Comparison of ENCODE assay signal across 8 cellular contexts in the genomic region with DNA sequence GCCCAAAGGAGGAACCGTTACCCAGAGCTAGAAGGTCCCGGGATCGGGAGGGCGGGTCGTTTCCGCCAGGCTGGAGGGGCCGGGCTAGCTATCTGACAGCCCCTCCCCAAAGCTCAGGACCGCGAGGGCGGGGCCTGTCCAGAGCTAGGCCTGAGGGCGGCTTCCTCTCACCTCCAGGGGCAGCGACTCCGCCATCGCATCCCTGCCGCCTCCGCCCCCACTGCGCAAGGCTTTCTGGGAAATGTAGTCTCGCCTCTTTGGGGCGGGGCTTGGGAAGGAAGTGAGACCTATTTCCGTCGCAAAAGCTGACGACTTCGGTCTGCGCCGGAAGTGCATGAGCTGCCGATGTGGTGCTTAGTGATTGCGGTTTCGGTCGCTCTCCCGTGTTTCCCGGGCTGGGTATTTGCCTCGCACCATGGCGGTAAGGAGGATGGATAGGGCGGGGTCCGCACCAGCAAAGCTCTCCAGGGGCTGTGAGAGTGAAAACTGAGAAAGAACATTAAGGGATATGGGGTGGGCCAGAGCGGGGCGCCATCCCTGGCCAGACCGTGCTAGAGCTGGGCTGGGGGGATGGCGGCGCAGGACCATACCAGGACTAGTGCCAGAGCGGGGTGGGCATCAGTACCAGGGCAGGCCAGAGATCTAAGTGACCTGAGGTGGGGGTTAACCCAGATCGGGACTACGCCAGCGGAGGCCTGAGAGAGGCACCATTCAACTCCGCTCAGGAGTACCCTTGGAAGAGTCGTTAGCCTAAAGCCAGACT. TPM values are rescaled to one million over a fixed set of nuclear protein-coding genes. Genes with fewer than 3 reads are reported as not detected.
DNase-seq lines count a peak whose midpoint lies in the region; ATAC-seq and TF ChIP-seq lines count a peak whose summit lies in the region.

TSS of gene TMEM208 (plus strand) at position 327 of the 763 bp plus-strand sequence. CDS start at position 416, 89 bp downstream.

- H3K27me3 ChIP-seq in AG04450 (ENCODE audit: control insufficient read depth, insufficient read depth, low read length) = no peaks in the 10 kb centered on the region

- no peaks in the 10 kb centered on the region for H3K9me3 Mint-ChIP-seq in WTC11
- H3K9me3 Mint-ChIP-seq in immature natural killer cell = no peaks in the 10 kb centered on the region

- H3K9me3 ChIP-seq in AG04450 (ENCODE audit: control insufficient read depth, insufficient read depth, low read length) = no peaks in the 10 kb centered on the region; the same call in 1 of the 2 replicates

- H3K27ac Mint-ChIP-seq in WTC11 (peak within 1 kb of the TSS; percentile 98), immature natural killer cell (peak within 1 kb of the TSS; percentile 93 to 98 (median 96))

- H3K27me3 Mint-ChIP-seq in WTC11 (ENCODE audit: low read depth) (peaks cover 28% of the 10 kb centered on the region), immature natural killer cell (ENCODE audit: low read depth in 3 of 3) (peaks cover 0 to 8% (median 4%) of the 10 kb centered on the region in 3 donors)

- CTCF ChIA-PET in AG04450 (lab: Charles Lee) (interaction anchor here (0.7 to 2.1 kb wide), 3 partner anchors 29 to 273 kb away, joined by 3 to 5 read pairs (median 4); no protein-coding TSS in a partner anchor), WTC11 (lab: Charles Lee) (interaction anchor here (0.8 to 2.8 kb wide), 21 partner anchors 9 to 266 kb away, joined by 3 to 41 read pairs (median 5); partner anchors contain the start of genes B3GNT9, CES3, E2F4 and ELMO3)

- H3K36me3 Mint-ChIP-seq in WTC11 = peaks cover 26% of the 10 kb centered on the region
- peaks cover 4 to 7% (median 5%) of the 10 kb centered on the region in 3 donors for H3K36me3 Mint-ChIP-seq in immature natural killer cell

- ATAC-seq in GM18907 (IDR thresholded peaks at IDR 0.05; ENCODE audit: unreplicated experiment) = peak; percentile 89
- peak; percentile 88 for ATAC-seq in HG03159 (IDR thresholded peaks at IDR 0.05; ENCODE audit: unreplicated experiment)
- peak; percentile 99 for ATAC-seq in WTC11

- peak; percentile 94 for DNase-seq in AG04450 (ENCODE audit: low read depth, low spot score)
- peak; percentile 97 for DNase-seq in NCI-H226
- peak; percentile 100 for DNase-seq in WTC11 (ENCODE audit: low spot score)
- peak; percentile 98 to 99 for DNase-seq in cardiac fibroblast (ENCODE audit: low read depth in 2 of 2)
- DNase-seq in immature natural killer cell = peak; percentile 98 to 99 (median 98)
- peak; percentile 98 for DNase-seq in smooth muscle cell of the brain vasculature (ENCODE audit: low read depth, low spot score)

- H3K4me3 Mint-ChIP-seq in WTC11 = peak within 1 kb of the TSS; percentile 97
- peak within 1 kb of the TSS; percentile 95 to 99 (median 96) for H3K4me3 Mint-ChIP-seq in immature natural killer cell

- POLR2A ChIA-PET in AG04450 (lab: Yijun Ruan, JAX) = interaction anchor here (0.6 to 2.2 kb wide), 16 partner anchors 9 to 160 kb away, joined by 3 to 12 read pairs (median 6); partner anchors contain the start of genes ELMO3 and FHOD1
- POLR2A ChIA-PET in WTC11 (lab: Charles Lee) = interaction anchor here (0.6 to 2.1 kb wide), 11 partner anchors 10 to 53 kb away, joined by 3 to 25 read pairs (median 4); partner anchors contain the start of genes ELMO3, EXOC3L1 and FHOD1

- H3K27ac ChIP-seq in AG04450 (ENCODE audit: low read depth, low read length) = peak within 1 kb of the TSS; percentile 75

- H3K4me3 ChIP-seq in AG04450 (ENCODE audit: low read depth, low read length) (peak within 1 kb of the TSS; percentile 99), cardiac fibroblast (replicated peaks in 1 of 2; ENCODE audit: low read depth in 2 of 2, low read length in 2 of 2) (peak within 1 kb of the TSS; percentile 97 to 99)

- H3K4me1 Mint-ChIP-seq in WTC11 (peaks cover 15% of the 10 kb centered on the region), immature natural killer cell (peaks cover 28 to 30% of the 10 kb centered on the region in 2 donors)

- peak; percentile 13; the same call in 1 of the 2 replicates for TF ChIP-seq CTCF in AG04450 (IDR thresholded peaks at IDR 0.05; ENCODE audit: low read depth, low read length)
- no peak for TF ChIP-seq CTCF in WTC11 (IDR thresholded peaks at IDR 0.05)
- TF ChIP-seq CTCF in cardiac fibroblast (IDR thresholded peaks at IDR 0.05; ENCODE audit: low read depth, low read length) = no peak

TF ChIP-seq in WTC11, 78 proteins besides CTCF, POLR2A, EP300 and RAD21 (continues in another document):
- TF ChIP-seq ZNF416 (CRISPR knock-in tag; IDR thresholded peaks at IDR 0.05) = 0 out of 2 replicates have a peak, but pooled peaks have one; percentile 39
- TF ChIP-seq, protein P1, sequence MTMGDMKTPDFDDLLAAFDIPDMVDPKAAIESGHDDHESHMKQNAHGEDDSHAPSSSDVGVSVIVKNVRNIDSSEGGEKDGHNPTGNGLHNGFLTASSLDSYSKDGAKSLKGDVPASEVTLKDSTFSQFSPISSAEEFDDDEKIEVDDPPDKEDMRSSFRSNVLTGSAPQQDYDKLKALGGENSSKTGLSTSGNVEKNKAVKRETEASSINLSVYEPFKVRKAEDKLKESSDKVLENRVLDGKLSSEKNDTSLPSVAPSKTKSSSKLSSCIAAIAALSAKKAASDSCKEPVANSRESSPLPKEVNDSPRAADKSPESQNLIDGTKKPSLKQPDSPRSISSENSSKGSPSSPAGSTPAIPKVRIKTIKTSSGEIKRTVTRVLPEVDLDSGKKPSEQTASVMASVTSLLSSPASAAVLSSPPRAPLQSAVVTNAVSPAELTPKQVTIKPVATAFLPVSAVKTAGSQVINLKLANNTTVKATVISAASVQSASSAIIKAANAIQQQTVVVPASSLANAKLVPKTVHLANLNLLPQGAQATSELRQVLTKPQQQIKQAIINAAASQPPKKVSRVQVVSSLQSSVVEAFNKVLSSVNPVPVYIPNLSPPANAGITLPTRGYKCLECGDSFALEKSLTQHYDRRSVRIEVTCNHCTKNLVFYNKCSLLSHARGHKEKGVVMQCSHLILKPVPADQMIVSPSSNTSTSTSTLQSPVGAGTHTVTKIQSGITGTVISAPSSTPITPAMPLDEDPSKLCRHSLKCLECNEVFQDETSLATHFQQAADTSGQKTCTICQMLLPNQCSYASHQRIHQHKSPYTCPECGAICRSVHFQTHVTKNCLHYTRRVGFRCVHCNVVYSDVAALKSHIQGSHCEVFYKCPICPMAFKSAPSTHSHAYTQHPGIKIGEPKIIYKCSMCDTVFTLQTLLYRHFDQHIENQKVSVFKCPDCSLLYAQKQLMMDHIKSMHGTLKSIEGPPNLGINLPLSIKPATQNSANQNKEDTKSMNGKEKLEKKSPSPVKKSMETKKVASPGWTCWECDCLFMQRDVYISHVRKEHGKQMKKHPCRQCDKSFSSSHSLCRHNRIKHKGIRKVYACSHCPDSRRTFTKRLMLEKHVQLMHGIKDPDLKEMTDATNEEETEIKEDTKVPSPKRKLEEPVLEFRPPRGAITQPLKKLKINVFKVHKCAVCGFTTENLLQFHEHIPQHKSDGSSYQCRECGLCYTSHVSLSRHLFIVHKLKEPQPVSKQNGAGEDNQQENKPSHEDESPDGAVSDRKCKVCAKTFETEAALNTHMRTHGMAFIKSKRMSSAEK (CRISPR knock-in tag; IDR thresholded peaks at IDR 0.05; ENCODE audit: borderline replicate concordance) = 0 out of 2 replicates have a peak, but pooled peaks have one; percentile 17
- no peak for TF ChIP-seq FOXP1 (CRISPR knock-in tag; IDR thresholded peaks at IDR 0.05; ENCODE audit: borderline replicate concordance)
- TF ChIP-seq E2F5 (CRISPR knock-in tag; IDR thresholded peaks at IDR 0.05) = 0 out of 2 replicates have a peak, but pooled peaks have one; percentile 38
- peak; percentile 58; the same call in 1 of the 2 replicates for TF ChIP-seq MAX (CRISPR knock-in tag; IDR thresholded peaks at IDR 0.05)
- TF ChIP-seq SP1 (CRISPR knock-in tag; conservative IDR thresholded peaks at IDR 0.05) = peak; percentile 100
- TF ChIP-seq NFATC4 (CRISPR knock-in tag; IDR thresholded peaks at IDR 0.05) = peak; percentile 47; the same call in 1 of the 2 replicates
- peak; percentile 89; the same call in 1 of the 2 replicates for TF ChIP-seq ATF1 (CRISPR knock-in tag; IDR thresholded peaks at IDR 0.05)
- TF ChIP-seq, protein P2, sequence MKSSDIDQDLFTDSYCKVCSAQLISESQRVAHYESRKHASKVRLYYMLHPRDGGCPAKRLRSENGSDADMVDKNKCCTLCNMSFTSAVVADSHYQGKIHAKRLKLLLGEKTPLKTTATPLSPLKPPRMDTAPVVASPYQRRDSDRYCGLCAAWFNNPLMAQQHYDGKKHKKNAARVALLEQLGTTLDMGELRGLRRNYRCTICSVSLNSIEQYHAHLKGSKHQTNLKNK (CRISPR knock-in tag; IDR thresholded peaks at IDR 0.05) = 0 out of 2 replicates have a peak, but pooled peaks have one; percentile 42
- no peak for TF ChIP-seq TP53 (CRISPR knock-in tag; IDR thresholded peaks at IDR 0.05)
- no peak for TF ChIP-seq HMGA2 (CRISPR knock-in tag; IDR thresholded peaks at IDR 0.05)
- 0 out of 2 replicates have a peak, but pooled peaks have one; percentile 30 for TF ChIP-seq MYBL2 (CRISPR knock-in tag; IDR thresholded peaks at IDR 0.05)
- TF ChIP-seq ERG (CRISPR knock-in tag; IDR thresholded peaks at IDR 0.05) = peak; percentile 18; the same call in 1 of the 2 replicates

RNA-seq across cellular contexts. Expression of gene TMEM208, which starts in this region (rescaled TPM):
- 38.5 and 46.8 TPM in 2 replicates for polyA plus RNA-seq in AG04450 (2011; rRNA removed)
- 33.9 and 34.9 TPM in 2 replicates for polyA minus RNA-seq in AG04450 (2011; rRNA and poly(A)+ RNA removed)
- 37.4 to 48.4 TPM (median 43.1 TPM) in 3 replicates for total RNA-seq in WTC11 (2021)
- 100 to 1,000 TPM; 104 to 154 (median 107) TPM for polyA plus RNA-seq in immature natural killer cell

Comparison
In these comparisons a context has a peak if more than half of its experiments do, and no peak if none do; other contexts are left out.
1. Peak in every context shown above with its lines: DNase-seq, ATAC-seq, H3K4me3 ChIP-seq and H3K27ac ChIP-seq.